8 cellular contexts compared by ENCODE assay signal in genomic region chr22:37777122-37777687, GRCh38. TPM values are rescaled to one million over a fixed set of nuclear protein-coding genes. Genes with fewer than 3 reads are reported as not detected.
DNase-seq lines count a peak whose midpoint lies in the region; ATAC-seq, FAIRE-seq and TF ChIP-seq lines count a peak whose summit lies in the region.

No MANE protein-coding gene starts in this region.

- no peaks in the 10 kb centered on the region for H3K79me2 ChIP-seq in PC-3 (ENCODE audit: low read length)

- H3K9me3 ChIP-seq in PC-3 (ENCODE audit: low read length) (no peaks in the 10 kb centered on the region), left ventricle myocardium inferior (replicated peaks) (no peaks in the 10 kb centered on the region)

- no peaks in the 10 kb centered on the region for H3K4me1 Mint-ChIP-seq in activated T-helper 2 cell treated with anti-CD3 and anti-CD28 coated beads, Interferon-gamma antibody, Interleukin-2, Interleukin-4, amounts not matched to agents 10 μg/mL and 5 μg/mL and 100 μg/mL, durations not matched to agents 14 hours and 24 hours and 36 hours (ENCODE audit: low read depth)

- no peaks in the 10 kb centered on the region for H3K9me3 Mint-ChIP-seq in activated T-helper 2 cell treated with anti-CD3 and anti-CD28 coated beads, Interferon-gamma antibody, Interleukin-2, Interleukin-4, amounts not matched to agents 10 μg/mL and 5 μg/mL and 100 μg/mL, durations not matched to agents 14 hours and 24 hours and 36 hours

- ATAC-seq in PC-3: peak; percentile 69
- ATAC-seq in GM18907 (IDR thresholded peaks at IDR 0.05; ENCODE audit: unreplicated experiment): no peak

- POLR2A ChIA-PET in PC-3 (lab: Charles Lee; ENCODE audit: unreplicated experiment): no interaction called here

- intact Hi-C loops in PC-3 (cut with micrococcal nuclease): loop anchor here (1.0 kb wide), 1 partner anchor 25 kb away; no protein-coding TSS in a partner anchor
- intact Hi-C loops in left ventricle myocardium inferior (cut with micrococcal nuclease): no loop called here
- intact Hi-C loops in posterior vena cava (cut with DNase I): no loop called here
- intact Hi-C loops in activated T-helper 2 cell treated with anti-CD3 and anti-CD28 coated beads, Interferon-gamma antibody, Interleukin-2, Interleukin-4, amounts not matched to agents 10 μg/mL and 5 μg/mL and 100 μg/mL, durations not matched to agents 14 hours and 24 hours and 36 hours (cut with micrococcal nuclease): no loop called here

- peak overlapping the region; percentile 90 for H3K9ac ChIP-seq in PC-3 (ENCODE audit: low read length)

- H3K4me3 Mint-ChIP-seq in activated T-helper 2 cell treated with anti-CD3 and anti-CD28 coated beads, Interferon-gamma antibody, Interleukin-2, Interleukin-4, amounts not matched to agents 10 μg/mL and 5 μg/mL and 100 μg/mL, durations not matched to agents 14 hours and 24 hours and 36 hours (ENCODE audit: low read depth): no peak overlapping the region

- TF ChIP-seq CTCF in PC-3 (conservative IDR thresholded peaks at IDR 0.05; ENCODE audit: low read depth, low read length) (no peak), left ventricle myocardium inferior (IDR thresholded peaks at IDR 0.05; ENCODE audit: borderline replicate concordance) (no peak)

- BruUV-seq in PC-3 (replicated peaks; lab: Mats Ljungman, UMichigan): no TSS peak

- H3K4me1 ChIP-seq in PC-3 (ENCODE audit: insufficient read depth, low read length) (peaks cover 46% of the 10 kb centered on the region), left ventricle myocardium inferior (peaks cover 23% of the 10 kb centered on the region)

- no peak for FAIRE-seq in urothelium cell line (lab: Jason Lieb, UNC)

- H3K4me3 ChIP-seq in PC-3 (ENCODE audit: low read length): no peak overlapping the region
- no peak overlapping the region for H3K4me3 ChIP-seq in left ventricle myocardium inferior

- no peaks in the 10 kb centered on the region for H4K20me1 ChIP-seq in PC-3 (ENCODE audit: low read length)

- DNase-seq in A172 (ENCODE audit: low spot score) (peak; percentile 78), GM19238 (ENCODE audit: insufficient read length, low spot score) (peak; percentile 44), PC-3 (peak; percentile 96), left ventricle myocardium inferior (no peak), urothelium cell line (ENCODE audit: low spot score) (peak; percentile 72), posterior vena cava (ENCODE audit: low spot score) (no peak)
- no peak for DNase-seq in activated T-helper 2 cell treated with anti-CD3 and anti-CD28 coated beads, Interferon-gamma antibody, Interleukin-2, Interleukin-4, amounts not matched to agents 10 μg/mL and 5 μg/mL and 100 μg/mL, durations not matched to agents 14 hours and 24 hours and 36 hours (ENCODE audit: low spot score)

- H3K27ac ChIP-seq in PC-3 (ENCODE audit: low read length): peak overlapping the region; percentile 99
- peak overlapping the region; percentile 46 for H3K27ac ChIP-seq in left ventricle myocardium inferior (replicated peaks)

- H3F3A ChIP-seq in PC-3 (ENCODE audit: low read length, unreplicated experiment): peaks cover 10% of the 10 kb centered on the region

- H3K27ac Mint-ChIP-seq in activated T-helper 2 cell treated with anti-CD3 and anti-CD28 coated beads, Interferon-gamma antibody, Interleukin-2, Interleukin-4, amounts not matched to agents 10 μg/mL and 5 μg/mL and 100 μg/mL, durations not matched to agents 14 hours and 24 hours and 36 hours: no peak overlapping the region

- peaks cover 9% of the 10 kb centered on the region for H3K36me3 Mint-ChIP-seq in activated T-helper 2 cell treated with anti-CD3 and anti-CD28 coated beads, Interferon-gamma antibody, Interleukin-2, Interleukin-4, amounts not matched to agents 10 μg/mL and 5 μg/mL and 100 μg/mL, durations not matched to agents 14 hours and 24 hours and 36 hours (ENCODE audit: low read depth)

- no peak overlapping the region for H2AFZ ChIP-seq in PC-3 (ENCODE audit: low read length)

- peaks cover 10% of the 10 kb centered on the region for H3K36me3 ChIP-seq in PC-3 (ENCODE audit: low read depth, low read length)
- H3K36me3 ChIP-seq in left ventricle myocardium inferior: peaks cover 28% of the 10 kb centered on the region

- H3K4me2 ChIP-seq in PC-3 (ENCODE audit: low read length): no peak overlapping the region; the same call in 1 of the 2 replicates

- no peaks in the 10 kb centered on the region for H3K9me2 ChIP-seq in PC-3 (replicated peaks; ENCODE audit: low read length)

- H3K27me3 ChIP-seq in PC-3 (ENCODE audit: low read length) (no peaks in the 10 kb centered on the region), left ventricle myocardium inferior (ENCODE audit: low read depth) (no peaks in the 10 kb centered on the region)

- CTCF ChIA-PET in PC-3 (lab: Charles Lee): no interaction called here

- H3K27me3 Mint-ChIP-seq in activated T-helper 2 cell treated with anti-CD3 and anti-CD28 coated beads, Interferon-gamma antibody, Interleukin-2, Interleukin-4, amounts not matched to agents 10 μg/mL and 5 μg/mL and 100 μg/mL, durations not matched to agents 14 hours and 24 hours and 36 hours (ENCODE audit: low read depth): no peaks in the 10 kb centered on the region

RNA-seq across cellular contexts. Expression of gene GCAT, which starts 30.5 kb away (rescaled TPM):
- total RNA-seq in A172 (2014; rRNA removed; shearing (Covaris generic)): 8.8 and 11.4 TPM in 2 replicates
- total RNA-seq in PC-3 (2014; rRNA removed) (26.0 and 33.3 TPM in 2 replicates), left ventricle myocardium inferior (42.7 TPM), posterior vena cava (1 to 10 TPM; 3.3 to 6.2 TPM)
- total RNA-seq in activated T-helper 2 cell treated with anti-CD3 and anti-CD28 coated beads, Interferon-gamma antibody, Interleukin-2, Interleukin-4, amounts not matched to agents 10 μg/mL and 5 μg/mL and 100 μg/mL, durations not matched to agents 14 hours and 24 hours and 36 hours: 24.2 and 25.5 TPM in 2 replicates

RNA-seq across cellular contexts. Expression of gene GALR3, which starts 46.0 kb away (rescaled TPM):
- not detected in 2 replicates for total RNA-seq in A172 (2014; rRNA removed; shearing (Covaris generic))
- total RNA-seq in PC-3 (2014; rRNA removed) (not detected in 2 replicates), left ventricle myocardium inferior (not detected), posterior vena cava (not detected)
- 0.28 and 0.32 TPM in 2 replicates for total RNA-seq in activated T-helper 2 cell treated with anti-CD3 and anti-CD28 coated beads, Interferon-gamma antibody, Interleukin-2, Interleukin-4, amounts not matched to agents 10 μg/mL and 5 μg/mL and 100 μg/mL, durations not matched to agents 14 hours and 24 hours and 36 hours

Comparison
In these comparisons a context has a peak if more than half of its experiments do, and no peak if none do; other contexts are left out.
1. DNase-seq: peak in A172 (single experiment), GM19238 (single experiment), PC-3 (single experiment) and urothelium cell line (single experiment); none in left ventricle myocardium inferior (single experiment), posterior vena cava (single experiment) and activated T-helper 2 cell treated with anti-CD3 and anti-CD28 coated beads, Interferon-gamma antibody, Interleukin-2, Interleukin-4, amounts not matched to agents 10 μg/mL and 5 μg/mL and 100 μg/mL, durations not matched to agents 14 hours and 24 hours and 36 hours (single experiment).